ENCODE assay signal across 1 cellular context in genomic region chr11:118145285-118146227, GRCh38.
TF ChIP-seq lines count a peak whose summit lies in the region.

No MANE protein-coding gene starts in this region.

TF ChIP-seq in K562, 482 proteins besides CTCF, POLR2A, EP300 and RAD21 (continued from another document and continues in another):
- peak; percentile 83 for TF ChIP-seq RREB1 (CRISPR knock-in tag; IDR thresholded peaks at IDR 0.05)
- TF ChIP-seq ZFP36 (IDR thresholded peaks at IDR 0.05; ENCODE audit: low read depth, low read length, partially characterized antibody): no peak
- peak; percentile 55; the same call in 1 of the 2 replicates for TF ChIP-seq HDAC2 (IDR thresholded peaks at IDR 0.05)
- no peak for TF ChIP-seq FOXJ3 (CRISPR knock-in tag; IDR thresholded peaks at IDR 0.05)
- TF ChIP-seq BCOR (IDR thresholded peaks at IDR 0.05): no peak
- TF ChIP-seq ZHX1 (conservative IDR thresholded peaks at IDR 0.05; ENCODE audit: low read length): 0 out of 2 replicates have a peak, but pooled peaks have one; percentile 36
- no peak for TF ChIP-seq ZNF592 (IDR thresholded peaks at IDR 0.05)
- no peak for TF ChIP-seq FOXA1 (IDR thresholded peaks at IDR 0.05; ENCODE audit: borderline replicate concordance)
- peak in 1 of 2 experiments; percentile 32; a peak in 1 of 4 replicates for TF ChIP-seq RCOR1 (IDR thresholded peaks at IDR 0.05; ENCODE audit: borderline replicate concordance in 1 of 2, low read depth in 2 of 2, low read length in 2 of 2)
- TF ChIP-seq ZNF696 (CRISPR knock-in tag; conservative IDR thresholded peaks at IDR 0.05): no peak
- no peak for TF ChIP-seq FOXA3 (CRISPR knock-in tag; conservative IDR thresholded peaks at IDR 0.05 in 1 of 2, IDR thresholded peaks at IDR 0.05 in 1 of 2)
- no peak for TF ChIP-seq ELF2 (CRISPR knock-in tag; IDR thresholded peaks at IDR 0.05)
- TF ChIP-seq MAZ (CRISPR knock-in tag; conservative IDR thresholded peaks at IDR 0.05 in 1 of 2, IDR thresholded peaks at IDR 0.05 in 1 of 2): peak; percentile 74 to 80
- TF ChIP-seq ZNF140 (CRISPR knock-in tag; IDR thresholded peaks at IDR 0.05): no peak
- TF ChIP-seq ZNF444 (CRISPR knock-in tag; IDR thresholded peaks at IDR 0.05): no peak
- TF ChIP-seq HNRNPK (IDR thresholded peaks at IDR 0.05; ENCODE audit: low read depth, low read length, poor library complexity, severe bottlenecking): no peak
- TF ChIP-seq ATF1 (CRISPR knock-in tag; IDR thresholded peaks at IDR 0.05): no peak
- TF ChIP-seq ATF1 (tag; IDR thresholded peaks at IDR 0.05): 0 out of 2 replicates have a peak, but pooled peaks have one; percentile 44
- TF ChIP-seq BMI1 (IDR thresholded peaks at IDR 0.05; ENCODE audit: low read length): no peak
- TF ChIP-seq NCOA2 (IDR thresholded peaks at IDR 0.05; ENCODE audit: partially characterized antibody in 2 of 2): no peak
- TF ChIP-seq CREM (IDR thresholded peaks at IDR 0.05; ENCODE audit: low read depth): peak; percentile 31; the same call in 1 of the 2 replicates
- no peak for TF ChIP-seq DACH1 (IDR thresholded peaks at IDR 0.05; ENCODE audit: partially characterized antibody)
- TF ChIP-seq ZNF408 (CRISPR knock-in tag; IDR thresholded peaks at IDR 0.05; ENCODE audit: low read depth): no peak
- TF ChIP-seq RBM17 (IDR thresholded peaks at IDR 0.05; ENCODE audit: borderline replicate concordance, low read depth, low read length): no peak
- TF ChIP-seq BRD4 (IDR thresholded peaks at IDR 0.05): no peak
- TF ChIP-seq ZBTB17 (CRISPR knock-in tag; IDR thresholded peaks at IDR 0.05): no peak
- peak; percentile 95 for TF ChIP-seq SMC3 (conservative IDR thresholded peaks at IDR 0.05; ENCODE audit: insufficient read depth, low read depth, low read length)
- peak in 1 of 2 experiments; percentile 26; a peak in 1 of 4 replicates for TF ChIP-seq SRF (CRISPR knock-in tag; IDR thresholded peaks at IDR 0.05)
- no peak for TF ChIP-seq GABPB1 (CRISPR knock-in tag; IDR thresholded peaks at IDR 0.05)
- TF ChIP-seq PYGO2 (tag; IDR thresholded peaks at IDR 0.05): no peak
- peak; percentile 75; the same call in 1 of the 2 replicates for TF ChIP-seq ZEB2 (IDR thresholded peaks at IDR 0.05)
- TF ChIP-seq NR1H2 (CRISPR knock-in tag; IDR thresholded peaks at IDR 0.05): no peak
- no peak for TF ChIP-seq CHCHD3 (CRISPR knock-in tag; IDR thresholded peaks at IDR 0.05)
- TF ChIP-seq TEAD1 (CRISPR knock-in tag; IDR thresholded peaks at IDR 0.05): 0 out of 4 replicates have a peak, but pooled peaks of 1 of the 2 experiments have one; percentile 57
- TF ChIP-seq POLR3G (IDR thresholded peaks at IDR 0.05; ENCODE audit: extremely low read depth, insufficient read length, insufficient replicate concordance): no peak
- peak; percentile 47; the same call in 1 of the 2 replicates for TF ChIP-seq ARID2 (IDR thresholded peaks at IDR 0.05)
- TF ChIP-seq ZBTB26 (CRISPR knock-in tag; IDR thresholded peaks at IDR 0.05): no peak
- TF ChIP-seq FUS (optimal IDR thresholded peaks at IDR 0.05; ENCODE audit: low read depth, low read length): no peak
- no peak for TF ChIP-seq GTF2B (IDR thresholded peaks at IDR 0.05; ENCODE audit: extremely low read depth, insufficient read length)
- peak; percentile 49; the same call in 1 of the 2 replicates for TF ChIP-seq KLF16 (IDR thresholded peaks at IDR 0.05)
- no peak for TF ChIP-seq POLR2H (tag; IDR thresholded peaks at IDR 0.05; ENCODE audit: low read depth)
- no peak for TF ChIP-seq KAT2B (IDR thresholded peaks at IDR 0.05; ENCODE audit: low read depth, low read length)
